Comparison of ENCODE assay signal across 21 cellular contexts in the genomic region with DNA sequence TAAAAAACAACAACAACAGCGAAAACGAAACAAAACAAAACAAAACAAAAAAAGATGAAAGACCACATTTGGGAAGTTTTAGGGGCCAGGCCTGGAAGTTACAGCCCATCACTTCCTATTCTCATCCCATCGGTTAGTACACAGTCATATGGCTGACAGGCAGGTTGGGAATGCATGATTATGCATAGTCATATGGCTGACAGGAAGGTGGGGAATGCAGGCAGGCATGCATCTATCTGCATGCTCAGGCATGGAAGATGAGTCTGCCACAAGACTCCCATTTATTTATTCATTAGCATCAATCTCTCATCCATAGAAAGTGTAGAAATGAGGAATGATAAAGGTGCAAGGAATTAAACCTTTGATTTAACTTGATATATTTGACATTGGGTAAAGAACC.
"Had no signal": no experiment of that assay in that cellular context is flagged by ENCODE, and none has a peak within 500 bp of the region (broad histone marks: within the 10 kb centered on the region; RNA-seq: fewer than 3 reads in every experiment).

No MANE protein-coding gene starts in this region.

- H2AFZ ChIP-seq: parathyroid adenoma had no signal

- H3K4me1 ChIP-seq: adrenal gland, gastroesophageal sphincter, heart right ventricle, parathyroid adenoma, right lobe of liver, transverse colon, vagina had no signal

- H3K4me3 Mint-ChIP-seq: endodermal cell; immature natural killer cell; natural killer cell; stimulated activated naive CD8-positive, alpha-beta T cell treated with anti-CD3 and anti-CD28 coated beads, Interleukin-15, Interleukin-2, amounts not matched to agents 100 ng/mL and 50 ng/mL, for 24 hours had no signal

- H3K9me3 ChIP-seq: adrenal gland, gastroesophageal sphincter, heart right ventricle, right lobe of liver, suprapubic skin, transverse colon, vagina had no signal

- H3K36me3 Mint-ChIP-seq: activated naive CD4-positive, alpha-beta T cell treated with anti-CD3 and anti-CD28 coated beads, Interleukin-2, amount 50 U/mL, for 72 hours; immature natural killer cell; natural killer cell had no signal

- DNase-seq: activated CD4-positive, alpha-beta T cell treated with anti-CD3 and anti-CD28 coated beads, Interleukin-2, amount 50 U/mL, for 4 hours; adrenal gland; dorsolateral prefrontal cortex; erythroblast; heart right ventricle; immature natural killer cell; left cardiac atrium; natural killer cell; right lobe of liver; small intestine; stimulated activated CD4-positive, alpha-beta T cell treated with anti-CD3 and anti-CD28 coated beads, Interleukin-15, amount 100 ng/mL, for 24 hours; stimulated activated CD4-positive, alpha-beta T cell treated with anti-CD3 and anti-CD28 coated beads, Interleukin-2, amount 100 ng/mL, for 48 hours; T1000; transverse colon had no signal

- ATAC-seq: activated naive CD4-positive, alpha-beta T cell treated with anti-CD3 and anti-CD28 coated beads, Interleukin-2, amount 50 U/mL, for 72 hours; gastroesophageal sphincter; heart right ventricle; left cardiac atrium; natural killer cell; right lobe of liver had no signal

- H3K9ac ChIP-seq: parathyroid adenoma had no signal

- H3K4me3 ChIP-seq: adrenal gland, dorsolateral prefrontal cortex, gastroesophageal sphincter, heart right ventricle, right lobe of liver, suprapubic skin, transverse colon, vagina had no signal

- FAIRE-seq: small intestine had no signal

- H3K27ac Mint-ChIP-seq: activated naive CD4-positive, alpha-beta T cell treated with anti-CD3 and anti-CD28 coated beads, Interleukin-2, amount 50 U/mL, for 72 hours; endodermal cell; immature natural killer cell; natural killer cell; stimulated activated naive CD8-positive, alpha-beta T cell treated with anti-CD3 and anti-CD28 coated beads, Interleukin-15, Interleukin-2, amounts not matched to agents 100 ng/mL and 50 ng/mL, for 24 hours had no signal

- H3K27ac ChIP-seq: adrenal gland, dorsolateral prefrontal cortex, gastroesophageal sphincter, heart right ventricle, parathyroid adenoma, right lobe of liver, suprapubic skin, transverse colon, vagina had no signal

- H3K36me3 ChIP-seq: adrenal gland, gastroesophageal sphincter, heart right ventricle, right lobe of liver, suprapubic skin, transverse colon, vagina had no signal

- H3K4me1 Mint-ChIP-seq: immature natural killer cell, natural killer cell had no signal

- H3K79me2 ChIP-seq: parathyroid adenoma had no signal

- H3K9me3 Mint-ChIP-seq: activated naive CD4-positive, alpha-beta T cell treated with anti-CD3 and anti-CD28 coated beads, Interleukin-2, amount 50 U/mL, for 72 hours; endodermal cell; natural killer cell; stimulated activated naive CD8-positive, alpha-beta T cell treated with anti-CD3 and anti-CD28 coated beads, Interleukin-15, Interleukin-2, amounts not matched to agents 100 ng/mL and 50 ng/mL, for 24 hours had no signal

- H3K27me3 ChIP-seq: adrenal gland, dorsolateral prefrontal cortex, gastroesophageal sphincter, heart right ventricle, right lobe of liver, suprapubic skin, transverse colon, vagina had no signal
